21 cellular contexts compared by ENCODE assay signal in genomic region chr7:128008141-128008540, GRCh38. TPM values are rescaled to one million over a fixed set of nuclear protein-coding genes. Genes with fewer than 3 reads are reported as not detected.
DNase-seq lines count a peak whose midpoint lies in the region; ATAC-seq and TF ChIP-seq lines count a peak whose summit lies in the region.
"Had no signal": no experiment of that assay in that cellular context is flagged by ENCODE, and none has a peak within 500 bp of the region (broad histone marks: within the 10 kb centered on the region; RNA-seq: fewer than 3 reads in every experiment).

No MANE protein-coding gene starts in this region.

- peaks cover 64% of the 10 kb centered on the region for H3K36me3 Mint-ChIP-seq in endothelial cell (ENCODE audit: low read depth, unreplicated experiment)
- peaks cover 10% of the 10 kb centered on the region for H3K36me3 Mint-ChIP-seq in activated T-helper 2 cell treated with anti-CD3 and anti-CD28 coated beads, Interferon-gamma antibody, Interleukin-2, Interleukin-4, amounts not matched to agents 10 μg/mL and 5 μg/mL and 100 μg/mL, durations not matched to agents 14 hours and 24 hours and 36 hours (ENCODE audit: low read depth)

- H3K9me3 Mint-ChIP-seq in endothelial cell (ENCODE audit: unreplicated experiment) = no peaks in the 10 kb centered on the region
- no peaks in the 10 kb centered on the region for H3K9me3 Mint-ChIP-seq in activated T-helper 2 cell treated with anti-CD3 and anti-CD28 coated beads, Interferon-gamma antibody, Interleukin-2, Interleukin-4, amounts not matched to agents 10 μg/mL and 5 μg/mL and 100 μg/mL, durations not matched to agents 14 hours and 24 hours and 36 hours
- H3K9me3 Mint-ChIP-seq: CD14-positive monocyte; CD4-positive, alpha-beta T cell; CD8-positive, alpha-beta memory T cell had no signal

- no peak for TF ChIP-seq POLR2A in heart left ventricle (IDR thresholded peaks at IDR 0.05)

- H3K4me1 ChIP-seq in left ventricle myocardium inferior (peaks cover 90% of the 10 kb centered on the region), heart left ventricle (peaks cover 0 to 60% (median 27%) of the 10 kb centered on the region in 12 donors)
- H3K4me1 ChIP-seq: BE2C had no signal

- no peak overlapping the region for H3K27ac Mint-ChIP-seq in endothelial cell (ENCODE audit: unreplicated experiment)
- H3K27ac Mint-ChIP-seq in activated T-helper 2 cell treated with anti-CD3 and anti-CD28 coated beads, Interferon-gamma antibody, Interleukin-2, Interleukin-4, amounts not matched to agents 10 μg/mL and 5 μg/mL and 100 μg/mL, durations not matched to agents 14 hours and 24 hours and 36 hours = no peak overlapping the region
- H3K27ac Mint-ChIP-seq: CD14-positive monocyte; CD4-positive, alpha-beta T cell; CD8-positive, alpha-beta memory T cell had no signal

- H3K27me3 ChIP-seq in left ventricle myocardium inferior (ENCODE audit: low read depth) (no peaks in the 10 kb centered on the region), heart left ventricle (no peaks in the 10 kb centered on the region)
- H3K27me3 ChIP-seq: BE2C; BLaER1 treated with 17β-estradiol and CSF1 and Interleukin-3, amounts not matched to agents 10 nM and 100 nM had no signal

- peaks cover 30% of the 10 kb centered on the region for H3K27me3 Mint-ChIP-seq in endothelial cell (ENCODE audit: unreplicated experiment)
- no peaks in the 10 kb centered on the region for H3K27me3 Mint-ChIP-seq in activated T-helper 2 cell treated with anti-CD3 and anti-CD28 coated beads, Interferon-gamma antibody, Interleukin-2, Interleukin-4, amounts not matched to agents 10 μg/mL and 5 μg/mL and 100 μg/mL, durations not matched to agents 14 hours and 24 hours and 36 hours (ENCODE audit: low read depth)
- H3K27me3 Mint-ChIP-seq: CD4-positive, alpha-beta T cell; CD8-positive, alpha-beta memory T cell had no signal

- TF ChIP-seq CTCF in left ventricle myocardium inferior (IDR thresholded peaks at IDR 0.05; ENCODE audit: borderline replicate concordance) (no peak), heart left ventricle (IDR thresholded peaks at IDR 0.05) (no peak), endothelial cell (IDR thresholded peaks at IDR 0.05; ENCODE audit: unreplicated experiment) (no peak)

- H3K36me3 ChIP-seq in left ventricle myocardium inferior (no peaks in the 10 kb centered on the region), heart left ventricle (peaks cover 0 to 3% (median 0%) of the 10 kb centered on the region in 9 donors)
- H3K36me3 ChIP-seq: BE2C had no signal

- H3K4me1 Mint-ChIP-seq in endothelial cell (ENCODE audit: unreplicated experiment) = peaks cover 61% of the 10 kb centered on the region
- H3K4me1 Mint-ChIP-seq in activated T-helper 2 cell treated with anti-CD3 and anti-CD28 coated beads, Interferon-gamma antibody, Interleukin-2, Interleukin-4, amounts not matched to agents 10 μg/mL and 5 μg/mL and 100 μg/mL, durations not matched to agents 14 hours and 24 hours and 36 hours (ENCODE audit: low read depth) = peaks cover 15% of the 10 kb centered on the region

- H3K9me3 ChIP-seq in left ventricle myocardium inferior (replicated peaks) = no peaks in the 10 kb centered on the region
- no peaks in the 10 kb centered on the region for H3K9me3 ChIP-seq in heart left ventricle
- H3K9me3 ChIP-seq: BE2C; BLaER1 treated with 17β-estradiol and CSF1 and Interleukin-3, amounts not matched to agents 10 nM and 100 nM had no signal

- peak overlapping the region; percentile 6 for H3K4me3 Mint-ChIP-seq in endothelial cell (ENCODE audit: unreplicated experiment)
- no peak overlapping the region for H3K4me3 Mint-ChIP-seq in activated T-helper 2 cell treated with anti-CD3 and anti-CD28 coated beads, Interferon-gamma antibody, Interleukin-2, Interleukin-4, amounts not matched to agents 10 μg/mL and 5 μg/mL and 100 μg/mL, durations not matched to agents 14 hours and 24 hours and 36 hours (ENCODE audit: low read depth)
- H3K4me3 Mint-ChIP-seq: CD14-positive monocyte; CD4-positive, alpha-beta T cell; CD8-positive, alpha-beta memory T cell had no signal

- DNase-seq in left ventricle myocardium inferior (no peak), heart left ventricle (no peak), caudate nucleus (lab: John Stamatoyannopoulos, UW) (peak in 3 of 61 donors; percentile 37 to 74 (median 55)), endothelial cell (ENCODE audit: low spot score) (no peak)
- DNase-seq in activated T-helper 2 cell treated with anti-CD3 and anti-CD28 coated beads, Interferon-gamma antibody, Interleukin-2, Interleukin-4, amounts not matched to agents 10 μg/mL and 5 μg/mL and 100 μg/mL, durations not matched to agents 14 hours and 24 hours and 36 hours (ENCODE audit: low spot score) = no peak
- DNase-seq: ACHN; AML-193; BE2C; CD4-positive, alpha-beta T cell; CD8-positive, alpha-beta memory T cell; DMS 273 treated with DMSO at 0.1 percent for 48 hours; DMS79; EL; GF-D8; GM23248; H7; HCEC 1CT had no signal

- intact Hi-C loops in left ventricle myocardium inferior (cut with micrococcal nuclease) (no loop called here), heart left ventricle (cut with DNase I) (no loop called here)
- intact Hi-C loops in activated T-helper 2 cell treated with anti-CD3 and anti-CD28 coated beads, Interferon-gamma antibody, Interleukin-2, Interleukin-4, amounts not matched to agents 10 μg/mL and 5 μg/mL and 100 μg/mL, durations not matched to agents 14 hours and 24 hours and 36 hours (cut with micrococcal nuclease) = no loop called here

- WGBS in heart left ventricle, 4 donors = 61 to 72% (median 63%) methylated on average over 5 of the region's 5 CpGs

- H3K27ac ChIP-seq in left ventricle myocardium inferior (replicated peaks) (peak overlapping the region; percentile 23), heart left ventricle (no peak overlapping the region), caudate nucleus (ENCODE audit: low read depth, low read length) (peak overlapping the region; percentile 83)
- H3K27ac ChIP-seq: 22Rv1; BLaER1 treated with 17β-estradiol and CSF1 and Interleukin-3, amounts not matched to agents 10 nM and 100 nM; GM23248 had no signal

- no peak overlapping the region for H3K4me3 ChIP-seq in left ventricle myocardium inferior
- no peak overlapping the region for H3K4me3 ChIP-seq in heart left ventricle
- H3K4me3 ChIP-seq: BLaER1 treated with 17β-estradiol and CSF1 and Interleukin-3, amounts not matched to agents 10 nM and 100 nM; GM23248 had no signal

- ATAC-seq in heart left ventricle = no peak
- ATAC-seq in GM19463 (IDR thresholded peaks at IDR 0.05; ENCODE audit: unreplicated experiment) = no peak

RNA-seq across cellular contexts. Expression of gene LRRC4, which starts 23.1 kb away (rescaled TPM):
- total RNA-seq in left ventricle myocardium inferior (4.4 TPM), heart left ventricle (1 to 10 TPM; 2.7 to 6.8 (median 4.0) TPM), endothelial cell (ENCODE audit: unreplicated experiment) (297 TPM)
- polyA plus RNA-seq in heart left ventricle = 1 to 10 TPM in 1 of 2 donors, under 1 TPM in 1; 0.89 to 2.2 TPM
- 0.16 TPM in 1 of 2 replicates, not detected in the other for total RNA-seq in activated T-helper 2 cell treated with anti-CD3 and anti-CD28 coated beads, Interferon-gamma antibody, Interleukin-2, Interleukin-4, amounts not matched to agents 10 μg/mL and 5 μg/mL and 100 μg/mL, durations not matched to agents 14 hours and 24 hours and 36 hours
- polyA plus RNA-seq: CD8-positive, alpha-beta memory T cell had no signal

Comparison
In these comparisons a context has a peak if more than half of its experiments do, and no peak if none do; other contexts are left out.
1. H3K27ac ChIP-seq: peak in left ventricle myocardium inferior (single experiment) and caudate nucleus (single experiment); none in heart left ventricle (0 of 12).
2. RNA of gene LRRC4, which starts 23.1 kb away (total RNA-seq): 297 TPM in endothelial cell (single experiment); 4.4 TPM in left ventricle myocardium inferior (single experiment), 2.7 to 6.8 TPM in heart left ventricle and 0.16 TPM in activated T-helper 2 cell treated with anti-CD3 and anti-CD28 coated beads, Interferon-gamma antibody, Interleukin-2, Interleukin-4, amounts not matched to agents 10 μg/mL and 5 μg/mL and 100 μg/mL, durations not matched to agents 14 hours and 24 hours and 36 hours; every median in the first group is over 10 times any median in the second.